2 cellular contexts compared by ENCODE assay signal in genomic region chr2:65075605-65076344, GRCh38.
TF ChIP-seq lines count a peak whose summit lies in the region.

No MANE protein-coding gene starts in this region.

TF ChIP-seq in SK-N-SH treated with all-trans-retinoic acid at 6 μM for 48 hours, 23 proteins besides CTCF, POLR2A, EP300 and RAD21 (continued from another document):
- TF ChIP-seq CREB5 (CRISPR knock-in tag; IDR thresholded peaks at IDR 0.05; ENCODE audit: low read depth) (no peak), CSRNP3 (CRISPR knock-in tag; IDR thresholded peaks at IDR 0.05) (no peak), ZNF70 (CRISPR knock-in tag; IDR thresholded peaks at IDR 0.05) (no peak), ZC3H10 (CRISPR knock-in tag; IDR thresholded peaks at IDR 0.05) (no peak), ARNTL (CRISPR knock-in tag; IDR thresholded peaks at IDR 0.05; ENCODE audit: borderline replicate concordance, low read depth) (no peak), RARB (CRISPR knock-in tag; IDR thresholded peaks at IDR 0.05) (no peak)
- TF ChIP-seq, protein P1, sequence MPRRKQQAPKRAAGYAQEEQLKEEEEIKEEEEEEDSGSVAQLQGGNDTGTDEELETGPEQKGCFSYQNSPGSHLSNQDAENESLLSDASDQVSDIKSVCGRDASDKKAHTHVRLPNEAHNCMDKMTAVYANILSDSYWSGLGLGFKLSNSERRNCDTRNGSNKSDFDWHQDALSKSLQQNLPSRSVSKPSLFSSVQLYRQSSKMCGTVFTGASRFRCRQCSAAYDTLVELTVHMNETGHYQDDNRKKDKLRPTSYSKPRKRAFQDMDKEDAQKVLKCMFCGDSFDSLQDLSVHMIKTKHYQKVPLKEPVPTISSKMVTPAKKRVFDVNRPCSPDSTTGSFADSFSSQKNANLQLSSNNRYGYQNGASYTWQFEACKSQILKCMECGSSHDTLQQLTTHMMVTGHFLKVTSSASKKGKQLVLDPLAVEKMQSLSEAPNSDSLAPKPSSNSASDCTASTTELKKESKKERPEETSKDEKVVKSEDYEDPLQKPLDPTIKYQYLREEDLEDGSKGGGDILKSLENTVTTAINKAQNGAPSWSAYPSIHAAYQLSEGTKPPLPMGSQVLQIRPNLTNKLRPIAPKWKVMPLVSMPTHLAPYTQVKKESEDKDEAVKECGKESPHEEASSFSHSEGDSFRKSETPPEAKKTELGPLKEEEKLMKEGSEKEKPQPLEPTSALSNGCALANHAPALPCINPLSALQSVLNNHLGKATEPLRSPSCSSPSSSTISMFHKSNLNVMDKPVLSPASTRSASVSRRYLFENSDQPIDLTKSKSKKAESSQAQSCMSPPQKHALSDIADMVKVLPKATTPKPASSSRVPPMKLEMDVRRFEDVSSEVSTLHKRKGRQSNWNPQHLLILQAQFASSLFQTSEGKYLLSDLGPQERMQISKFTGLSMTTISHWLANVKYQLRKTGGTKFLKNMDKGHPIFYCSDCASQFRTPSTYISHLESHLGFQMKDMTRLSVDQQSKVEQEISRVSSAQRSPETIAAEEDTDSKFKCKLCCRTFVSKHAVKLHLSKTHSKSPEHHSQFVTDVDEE (CRISPR knock-in tag; IDR thresholded peaks at IDR 0.05) = no peak
- TF ChIP-seq, protein P2, sequence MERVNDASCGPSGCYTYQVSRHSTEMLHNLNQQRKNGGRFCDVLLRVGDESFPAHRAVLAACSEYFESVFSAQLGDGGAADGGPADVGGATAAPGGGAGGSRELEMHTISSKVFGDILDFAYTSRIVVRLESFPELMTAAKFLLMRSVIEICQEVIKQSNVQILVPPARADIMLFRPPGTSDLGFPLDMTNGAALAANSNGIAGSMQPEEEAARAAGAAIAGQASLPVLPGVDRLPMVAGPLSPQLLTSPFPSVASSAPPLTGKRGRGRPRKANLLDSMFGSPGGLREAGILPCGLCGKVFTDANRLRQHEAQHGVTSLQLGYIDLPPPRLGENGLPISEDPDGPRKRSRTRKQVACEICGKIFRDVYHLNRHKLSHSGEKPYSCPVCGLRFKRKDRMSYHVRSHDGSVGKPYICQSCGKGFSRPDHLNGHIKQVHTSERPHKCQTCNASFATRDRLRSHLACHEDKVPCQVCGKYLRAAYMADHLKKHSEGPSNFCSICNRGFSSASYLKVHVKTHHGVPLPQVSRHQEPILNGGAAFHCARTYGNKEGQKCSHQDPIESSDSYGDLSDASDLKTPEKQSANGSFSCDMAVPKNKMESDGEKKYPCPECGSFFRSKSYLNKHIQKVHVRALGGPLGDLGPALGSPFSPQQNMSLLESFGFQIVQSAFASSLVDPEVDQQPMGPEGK (CRISPR knock-in tag; IDR thresholded peaks at IDR 0.05; ENCODE audit: borderline replicate concordance) = no peak
TF ChIP-seq in SK-N-SH treated with all-trans-retinoic acid at 6 μM for 48 hours: peak in this region for 0.

TF ChIP-seq in SK-N-SH, 30 proteins besides CTCF, POLR2A, EP300 and RAD21 (continued from another document):
- no peak for TF ChIP-seq USF1 (IDR thresholded peaks at IDR 0.05; ENCODE audit: borderline replicate concordance, low read depth)
- TF ChIP-seq EZH2phosphoT487 (IDR thresholded peaks at IDR 0.05; ENCODE audit: borderline replicate concordance, low read depth) = no peak
- TF ChIP-seq MXI1 (IDR thresholded peaks at IDR 0.05; ENCODE audit: low read depth, low read length) = no peak
- TF ChIP-seq SMC3 (IDR thresholded peaks at IDR 0.05; ENCODE audit: low read depth, low read length) = no peak
- TF ChIP-seq RCOR1 (IDR thresholded peaks at IDR 0.05; ENCODE audit: low read length) = no peak
- no peak for TF ChIP-seq IRF3 (IDR thresholded peaks at IDR 0.05; ENCODE audit: low read depth, low read length)
- TF ChIP-seq YY1 (IDR thresholded peaks at IDR 0.05; ENCODE audit: low read depth) = no peak
- TF ChIP-seq TCF12 (IDR thresholded peaks at IDR 0.05) = no peak
- TF ChIP-seq GABPA (IDR thresholded peaks at IDR 0.05; ENCODE audit: low read depth) = no peak
